ENCODE assay signal across 1 cellular context in genomic region chr15:52019394-52020252, GRCh38.
TF ChIP-seq lines count a peak whose summit lies in the region.

No MANE protein-coding gene starts in this region.

TF ChIP-seq in GM12878, 131 proteins besides CTCF, POLR2A, EP300 and RAD21 (continued from another document):
- TF ChIP-seq, protein P1, sequence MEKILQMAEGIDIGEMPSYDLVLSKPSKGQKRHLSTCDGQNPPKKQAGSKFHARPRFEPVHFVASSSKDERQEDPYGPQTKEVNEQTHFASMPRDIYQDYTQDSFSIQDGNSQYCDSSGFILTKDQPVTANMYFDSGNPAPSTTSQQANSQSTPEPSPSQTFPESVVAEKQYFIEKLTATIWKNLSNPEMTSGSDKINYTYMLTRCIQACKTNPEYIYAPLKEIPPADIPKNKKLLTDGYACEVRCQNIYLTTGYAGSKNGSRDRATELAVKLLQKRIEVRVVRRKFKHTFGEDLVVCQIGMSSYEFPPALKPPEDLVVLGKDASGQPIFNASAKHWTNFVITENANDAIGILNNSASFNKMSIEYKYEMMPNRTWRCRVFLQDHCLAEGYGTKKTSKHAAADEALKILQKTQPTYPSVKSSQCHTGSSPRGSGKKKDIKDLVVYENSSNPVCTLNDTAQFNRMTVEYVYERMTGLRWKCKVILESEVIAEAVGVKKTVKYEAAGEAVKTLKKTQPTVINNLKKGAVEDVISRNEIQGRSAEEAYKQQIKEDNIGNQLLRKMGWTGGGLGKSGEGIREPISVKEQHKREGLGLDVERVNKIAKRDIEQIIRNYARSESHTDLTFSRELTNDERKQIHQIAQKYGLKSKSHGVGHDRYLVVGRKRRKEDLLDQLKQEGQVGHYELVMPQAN (conservative IDR thresholded peaks at IDR 0.05): peak; percentile 91
- TF ChIP-seq SIN3A (IDR thresholded peaks at IDR 0.05; ENCODE audit: low read depth, low read length) (peak; percentile 77), TCF12 (IDR thresholded peaks at IDR 0.05; ENCODE audit: low read depth, low read length) (peak; percentile 35; the same call in 1 of the 2 replicates), BACH1 (IDR thresholded peaks at IDR 0.05; ENCODE audit: borderline replicate concordance) (peak; percentile 89), TAF1 (IDR thresholded peaks at IDR 0.05; ENCODE audit: borderline replicate concordance, low read depth, low read length) (0 out of 2 replicates have a peak, but pooled peaks have one; percentile 47), CHD2 (IDR thresholded peaks at IDR 0.05; ENCODE audit: borderline replicate concordance, low read depth, low read length) (peak; percentile 48; the same call in 1 of the 2 replicates), ZNF687 (IDR thresholded peaks at IDR 0.05) (peak; percentile 32; the same call in 1 of the 2 replicates), RB1 (IDR thresholded peaks at IDR 0.05; ENCODE audit: borderline replicate concordance) (peak; percentile 23; the same call in 1 of the 2 replicates), LARP7 (IDR thresholded peaks at IDR 0.05) (peak; percentile 66), MYC (IDR thresholded peaks at IDR 0.05; ENCODE audit: insufficient read depth, insufficient read length, insufficient replicate concordance, low read length, severe bottlenecking) (peak; percentile 55), POLR2AphosphoS5 (IDR thresholded peaks at IDR 0.05; ENCODE audit: low read length) (peak; percentile 74; the same call in 1 of the 2 replicates), MAX (IDR thresholded peaks at IDR 0.05; ENCODE audit: low read depth, low read length) (peak; percentile 54; the same call in 1 of the 2 replicates), RELA (IDR thresholded peaks at IDR 0.05; ENCODE audit: borderline replicate concordance, partially characterized antibody) (peak; percentile 34), CREM (IDR thresholded peaks at IDR 0.05; ENCODE audit: low read depth) (peak; percentile 33; the same call in 1 of the 2 replicates), BHLHE40 (IDR thresholded peaks at IDR 0.05; ENCODE audit: borderline replicate concordance in 1 of 2, low read depth in 2 of 2, low read length in 1 of 2) (peak; percentile 37 to 82; a peak in 2 of 4 replicates), DPF2 (IDR thresholded peaks at IDR 0.05) (peak; percentile 43), ZNF217 (IDR thresholded peaks at IDR 0.05) (peak; percentile 54; the same call in 1 of the 2 replicates), IKZF2 (IDR thresholded peaks at IDR 0.05) (peak; percentile 19 to 47; a peak in 3 of 4 replicates), NBN (IDR thresholded peaks at IDR 0.05) (0 out of 2 replicates have a peak, but pooled peaks have one; percentile 38), SMAD1 (IDR thresholded peaks at IDR 0.05; ENCODE audit: low read depth, partially characterized antibody) (peak; percentile 48), ETV6 (conservative IDR thresholded peaks at IDR 0.05 in 1 of 2, IDR thresholded peaks at IDR 0.05 in 1 of 2; ENCODE audit: borderline replicate concordance in 1 of 2, low read depth in 1 of 2) (no peak), SMARCA5 (IDR thresholded peaks at IDR 0.05) (peak; percentile 13), EED (IDR thresholded peaks at IDR 0.05; ENCODE audit: low read depth) (peak; percentile 65), E2F4 (IDR thresholded peaks at IDR 0.05; ENCODE audit: low read depth, low read length) (no peak; the same call in 1 of the 2 replicates), POLR2AphosphoS2 (IDR thresholded peaks at IDR 0.05; ENCODE audit: low read depth, low read length) (no peak), SUZ12 (IDR thresholded peaks at IDR 0.05; ENCODE audit: unreplicated experiment) (no peak), ZSCAN29 (IDR thresholded peaks at IDR 0.05) (no peak), CREB1 (IDR thresholded peaks at IDR 0.05; ENCODE audit: low read depth) (peak; percentile 43; the same call in 1 of the 2 replicates), RAD51 (IDR thresholded peaks at IDR 0.05) (peak; percentile 80), MXI1 (IDR thresholded peaks at IDR 0.05; ENCODE audit: low read depth, low read length) (peak; percentile 90), MTA3 (IDR thresholded peaks at IDR 0.05; ENCODE audit: borderline replicate concordance, low read length) (no peak)
- TF ChIP-seq, protein P2, sequence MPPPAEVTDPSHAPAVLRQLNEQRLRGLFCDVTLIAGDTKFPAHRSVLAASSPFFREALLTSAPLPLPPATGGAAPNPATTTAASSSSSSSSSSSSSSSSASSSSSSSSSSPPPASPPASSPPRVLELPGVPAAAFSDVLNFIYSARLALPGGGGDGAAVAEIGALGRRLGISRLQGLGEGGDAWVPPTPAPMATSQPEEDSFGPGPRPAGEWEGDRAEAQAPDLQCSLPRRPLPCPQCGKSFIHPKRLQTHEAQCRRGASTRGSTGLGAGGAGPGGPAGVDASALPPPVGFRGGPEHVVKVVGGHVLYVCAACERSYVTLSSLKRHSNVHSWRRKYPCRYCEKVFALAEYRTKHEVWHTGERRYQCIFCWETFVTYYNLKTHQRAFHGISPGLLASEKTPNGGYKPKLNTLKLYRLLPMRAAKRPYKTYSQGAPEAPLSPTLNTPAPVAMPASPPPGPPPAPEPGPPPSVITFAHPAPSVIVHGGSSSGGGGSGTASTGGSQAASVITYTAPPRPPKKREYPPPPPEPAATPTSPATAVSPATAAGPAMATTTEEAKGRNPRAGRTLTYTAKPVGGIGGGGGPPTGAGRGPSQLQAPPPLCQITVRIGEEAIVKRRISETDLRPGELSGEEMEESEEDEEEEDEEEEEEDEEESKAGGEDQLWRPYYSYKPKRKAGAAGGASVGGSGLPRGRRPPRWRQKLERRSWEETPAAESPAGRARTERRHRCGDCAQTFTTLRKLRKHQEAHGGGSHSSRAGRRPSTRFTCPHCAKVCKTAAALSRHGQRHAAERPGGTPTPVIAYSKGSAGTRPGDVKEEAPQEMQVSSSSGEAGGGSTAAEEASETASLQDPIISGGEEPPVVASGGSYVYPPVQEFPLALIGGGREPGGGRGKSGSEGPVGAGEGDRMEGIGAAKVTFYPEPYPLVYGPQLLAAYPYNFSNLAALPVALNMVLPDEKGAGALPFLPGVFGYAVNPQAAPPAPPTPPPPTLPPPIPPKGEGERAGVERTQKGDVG (CRISPR knock-in tag; IDR thresholded peaks at IDR 0.05): no peak
- TF ChIP-seq, protein P3, sequence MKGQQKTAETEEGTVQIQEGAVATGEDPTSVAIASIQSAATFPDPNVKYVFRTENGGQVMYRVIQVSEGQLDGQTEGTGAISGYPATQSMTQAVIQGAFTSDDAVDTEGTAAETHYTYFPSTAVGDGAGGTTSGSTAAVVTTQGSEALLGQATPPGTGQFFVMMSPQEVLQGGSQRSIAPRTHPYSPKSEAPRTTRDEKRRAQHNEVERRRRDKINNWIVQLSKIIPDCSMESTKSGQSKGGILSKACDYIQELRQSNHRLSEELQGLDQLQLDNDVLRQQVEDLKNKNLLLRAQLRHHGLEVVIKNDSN (IDR thresholded peaks at IDR 0.05; ENCODE audit: borderline replicate concordance, extremely low read length, insufficient read depth, low read depth, low read length): peak; percentile 33
- TF ChIP-seq, protein P4, sequence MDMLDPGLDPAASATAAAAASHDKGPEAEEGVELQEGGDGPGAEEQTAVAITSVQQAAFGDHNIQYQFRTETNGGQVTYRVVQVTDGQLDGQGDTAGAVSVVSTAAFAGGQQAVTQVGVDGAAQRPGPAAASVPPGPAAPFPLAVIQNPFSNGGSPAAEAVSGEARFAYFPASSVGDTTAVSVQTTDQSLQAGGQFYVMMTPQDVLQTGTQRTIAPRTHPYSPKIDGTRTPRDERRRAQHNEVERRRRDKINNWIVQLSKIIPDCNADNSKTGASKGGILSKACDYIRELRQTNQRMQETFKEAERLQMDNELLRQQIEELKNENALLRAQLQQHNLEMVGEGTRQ (IDR thresholded peaks at IDR 0.05; ENCODE audit: borderline replicate concordance, low read depth, low read length): peak; percentile 17; the same call in 1 of the 2 replicates
- TF ChIP-seq, protein P5, sequence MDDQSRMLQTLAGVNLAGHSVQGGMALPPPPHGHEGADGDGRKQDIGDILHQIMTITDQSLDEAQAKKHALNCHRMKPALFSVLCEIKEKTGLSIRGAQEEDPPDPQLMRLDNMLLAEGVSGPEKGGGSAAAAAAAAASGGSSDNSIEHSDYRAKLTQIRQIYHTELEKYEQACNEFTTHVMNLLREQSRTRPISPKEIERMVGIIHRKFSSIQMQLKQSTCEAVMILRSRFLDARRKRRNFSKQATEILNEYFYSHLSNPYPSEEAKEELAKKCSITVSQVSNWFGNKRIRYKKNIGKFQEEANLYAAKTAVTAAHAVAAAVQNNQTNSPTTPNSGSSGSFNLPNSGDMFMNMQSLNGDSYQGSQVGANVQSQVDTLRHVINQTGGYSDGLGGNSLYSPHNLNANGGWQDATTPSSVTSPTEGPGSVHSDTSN (IDR thresholded peaks at IDR 0.05; ENCODE audit: insufficient replicate concordance, low read depth, low read length): no peak
- TF ChIP-seq, protein P6, sequence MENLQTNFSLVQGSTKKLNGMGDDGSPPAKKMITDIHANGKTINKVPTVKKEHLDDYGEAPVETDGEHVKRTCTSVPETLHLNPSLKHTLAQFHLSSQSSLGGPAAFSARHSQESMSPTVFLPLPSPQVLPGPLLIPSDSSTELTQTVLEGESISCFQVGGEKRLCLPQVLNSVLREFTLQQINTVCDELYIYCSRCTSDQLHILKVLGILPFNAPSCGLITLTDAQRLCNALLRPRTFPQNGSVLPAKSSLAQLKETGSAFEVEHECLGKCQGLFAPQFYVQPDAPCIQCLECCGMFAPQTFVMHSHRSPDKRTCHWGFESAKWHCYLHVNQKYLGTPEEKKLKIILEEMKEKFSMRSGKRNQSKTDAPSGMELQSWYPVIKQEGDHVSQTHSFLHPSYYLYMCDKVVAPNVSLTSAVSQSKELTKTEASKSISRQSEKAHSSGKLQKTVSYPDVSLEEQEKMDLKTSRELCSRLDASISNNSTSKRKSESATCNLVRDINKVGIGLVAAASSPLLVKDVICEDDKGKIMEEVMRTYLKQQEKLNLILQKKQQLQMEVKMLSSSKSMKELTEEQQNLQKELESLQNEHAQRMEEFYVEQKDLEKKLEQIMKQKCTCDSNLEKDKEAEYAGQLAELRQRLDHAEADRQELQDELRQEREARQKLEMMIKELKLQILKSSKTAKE (IDR thresholded peaks at IDR 0.05; ENCODE audit: low read depth, poor library complexity, severe bottlenecking): peak; percentile 72
- TF ChIP-seq, protein P7, sequence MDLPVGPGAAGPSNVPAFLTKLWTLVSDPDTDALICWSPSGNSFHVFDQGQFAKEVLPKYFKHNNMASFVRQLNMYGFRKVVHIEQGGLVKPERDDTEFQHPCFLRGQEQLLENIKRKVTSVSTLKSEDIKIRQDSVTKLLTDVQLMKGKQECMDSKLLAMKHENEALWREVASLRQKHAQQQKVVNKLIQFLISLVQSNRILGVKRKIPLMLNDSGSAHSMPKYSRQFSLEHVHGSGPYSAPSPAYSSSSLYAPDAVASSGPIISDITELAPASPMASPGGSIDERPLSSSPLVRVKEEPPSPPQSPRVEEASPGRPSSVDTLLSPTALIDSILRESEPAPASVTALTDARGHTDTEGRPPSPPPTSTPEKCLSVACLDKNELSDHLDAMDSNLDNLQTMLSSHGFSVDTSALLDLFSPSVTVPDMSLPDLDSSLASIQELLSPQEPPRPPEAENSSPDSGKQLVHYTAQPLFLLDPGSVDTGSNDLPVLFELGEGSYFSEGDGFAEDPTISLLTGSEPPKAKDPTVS (IDR thresholded peaks at IDR 0.05; ENCODE audit: low read depth, low read length): no peak
- TF ChIP-seq, protein P8, sequence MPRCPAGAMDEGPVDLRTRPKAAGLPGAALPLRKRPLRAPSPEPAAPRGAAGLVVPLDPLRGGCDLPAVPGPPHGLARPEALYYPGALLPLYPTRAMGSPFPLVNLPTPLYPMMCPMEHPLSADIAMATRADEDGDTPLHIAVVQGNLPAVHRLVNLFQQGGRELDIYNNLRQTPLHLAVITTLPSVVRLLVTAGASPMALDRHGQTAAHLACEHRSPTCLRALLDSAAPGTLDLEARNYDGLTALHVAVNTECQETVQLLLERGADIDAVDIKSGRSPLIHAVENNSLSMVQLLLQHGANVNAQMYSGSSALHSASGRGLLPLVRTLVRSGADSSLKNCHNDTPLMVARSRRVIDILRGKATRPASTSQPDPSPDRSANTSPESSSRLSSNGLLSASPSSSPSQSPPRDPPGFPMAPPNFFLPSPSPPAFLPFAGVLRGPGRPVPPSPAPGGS (IDR thresholded peaks at IDR 0.05; ENCODE audit: borderline replicate concordance, insufficient read depth, low read depth, low read length, poor library complexity, severe bottlenecking): no peak
